8 cellular contexts compared by ENCODE assay signal in genomic region chr6:10404107-10404798, GRCh38. TPM values are rescaled to one million over a fixed set of nuclear protein-coding genes. Genes with fewer than 3 reads are reported as not detected.
A peak's percentile ranks its signal among the peaks of the same experiment; 100 is the strongest.
DNase-seq lines count a peak whose midpoint lies in the region; ATAC-seq and TF ChIP-seq lines count a peak whose summit lies in the region.

No MANE protein-coding gene starts in this region.

- H3K4me2 ChIP-seq in SK-N-SH: peak overlapping the region; percentile 91

- H3K27me3 Mint-ChIP-seq in HFFc6 (ENCODE audit: insufficient read depth): peaks cover 3% of the 10 kb centered on the region

- H3K9me3 ChIP-seq in SK-N-SH (no peaks in the 10 kb centered on the region), upper lobe of left lung (peaks cover 0 to 12% (median 5%) of the 10 kb centered on the region in 4 donors)

- peak; percentile 39 for TF ChIP-seq RAD21 in SK-N-SH (IDR thresholded peaks at IDR 0.05; ENCODE audit: low read length)

- H3K9me3 Mint-ChIP-seq in HFFc6: no peaks in the 10 kb centered on the region
- peaks cover 15 to 20% of the 10 kb centered on the region in 2 donors for H3K9me3 Mint-ChIP-seq in activated naive CD4-positive, alpha-beta T cell treated with anti-CD3 and anti-CD28 coated beads, Interleukin-2, amount 50 U/mL, for 72 hours

- no peaks in the 10 kb centered on the region for H3K79me2 ChIP-seq in SK-N-SH (ENCODE audit: insufficient read depth)

- TF ChIP-seq POLR2A in NB4 (IDR thresholded peaks at IDR 0.05; ENCODE audit: extremely low read depth, insufficient read length): peak; percentile 89
- TF ChIP-seq POLR2A in upper lobe of left lung (IDR thresholded peaks at IDR 0.05): peak in 1 of 4 donors; percentile 41

- H3F3A ChIP-seq in SK-N-SH (replicated peaks; ENCODE audit: insufficient read depth): peaks cover 16% of the 10 kb centered on the region

- no peak overlapping the region for H3K9ac ChIP-seq in SK-N-SH

- H3K27me3 ChIP-seq in SK-N-SH (ENCODE audit: insufficient read depth): peaks cover 44% of the 10 kb centered on the region
- peaks cover 0 to 26% (median 10%) of the 10 kb centered on the region in 4 donors for H3K27me3 ChIP-seq in upper lobe of left lung

- CTCF ChIA-PET in SK-N-SH (lab: Yijun Ruan, JAX): no interaction called here

- H3K4me1 Mint-ChIP-seq in HFFc6 (ENCODE audit: low read depth): peaks cover 86% of the 10 kb centered on the region

- H3K4me3 Mint-ChIP-seq in HFFc6: peak overlapping the region; percentile 99

- ATAC-seq in activated naive CD4-positive, alpha-beta T cell treated with anti-CD3 and anti-CD28 coated beads, Interleukin-2, amount 50 U/mL, for 72 hours: peak; percentile 96 to 97
- ATAC-seq in Right ventricle myocardium inferior (peak; percentile 99), upper lobe of left lung (ENCODE audit: low FRiP score in 2 of 2) (peak; percentile 95 to 99)

- peak overlapping the region; percentile 97 for H2AFZ ChIP-seq in SK-N-SH (ENCODE audit: low read depth)

- peak; percentile 96 for DNase-seq in GM12864 (ENCODE audit: low read depth)
- DNase-seq in HFFc6: peak; percentile 98
- DNase-seq in NB4 (ENCODE audit: low read depth): peak; percentile 99
- DNase-seq in SK-N-SH: peak; percentile 99
- DNase-seq in activated naive CD4-positive, alpha-beta T cell treated with anti-CD3 and anti-CD28 coated beads, Interleukin-2, amount 50 U/mL, for 72 hours (ENCODE audit: low spot score in 2 of 2): peak; percentile 88 to 93
- peak; percentile 92 for DNase-seq in Right ventricle myocardium inferior (ENCODE audit: missing footprints)
- DNase-seq in posterior cingulate gyrus: peak; percentile 69 to 98 (median 80)
- DNase-seq in upper lobe of left lung: peak; percentile 88 to 97

- H3K27ac ChIP-seq in SK-N-SH (ENCODE audit: low read depth in 2 of 2, low read length in 1 of 2) (no peak overlapping the region), upper lobe of left lung (peak overlapping the region in 2 of 4 donors; percentile 60 to 64)

- H3K36me3 ChIP-seq in SK-N-SH (replicated peaks in 1 of 2; ENCODE audit: control insufficient read depth in 1 of 2, insufficient read depth in 2 of 2, low read length in 1 of 2) (no peaks in the 10 kb centered on the region), upper lobe of left lung (no peaks in the 10 kb centered on the region)

- 0% methylated on average over 2 of the region's 87 CpGs for WGBS in SK-N-SH (ENCODE audit: low lambda C conversion rate)
- 4 to 6% methylated on average over 18 to 32 of the region's 87 CpGs for WGBS in upper lobe of left lung, 2 donors

- H3K4me3 ChIP-seq in GM12864 (ENCODE audit: low read depth, low read length) (peak overlapping the region; percentile 79), NB4 (ENCODE audit: low read depth, low read length) (peak overlapping the region; percentile 88), SK-N-SH (ENCODE audit: low read depth in 2 of 2, low read length in 1 of 2) (peak overlapping the region; percentile 64 to 81), upper lobe of left lung (peak overlapping the region; percentile 8 to 59 (median 46))

- TF ChIP-seq EP300 in SK-N-SH (IDR thresholded peaks at IDR 0.05; ENCODE audit: borderline replicate concordance in 1 of 2, low read depth in 1 of 2, low read length in 1 of 2) (no peak), upper lobe of left lung (IDR thresholded peaks at IDR 0.05) (no peak)

- POLR2A ChIA-PET in SK-N-SH (lab: Yijun Ruan, JAX): interaction anchor here (0.6 kb wide), 1 partner anchor 158 kb away, joined by 3 read pairs; no protein-coding TSS in a partner anchor

- no peaks in the 10 kb centered on the region for H4K20me1 ChIP-seq in SK-N-SH (ENCODE audit: insufficient read depth)

- H3K4me1 ChIP-seq in SK-N-SH (ENCODE audit: control insufficient read depth in 1 of 2, insufficient read depth in 2 of 2, low read depth in 1 of 2, low read length in 1 of 2) (peaks cover 5 to 8% of the 10 kb centered on the region in 2 experiments; a peak in 2 of 4 replicates), upper lobe of left lung (peaks cover 9 to 15% (median 13%) of the 10 kb centered on the region in 4 donors)

- H3K36me3 Mint-ChIP-seq in HFFc6 (ENCODE audit: low read depth): peaks cover 88% of the 10 kb centered on the region
- H3K36me3 Mint-ChIP-seq in activated naive CD4-positive, alpha-beta T cell treated with anti-CD3 and anti-CD28 coated beads, Interleukin-2, amount 50 U/mL, for 72 hours: peaks cover 23 to 38% of the 10 kb centered on the region in 2 donors

- intact Hi-C loops in Right ventricle myocardium inferior (cut with DNase I): no loop called here
- intact Hi-C loops in posterior cingulate gyrus (cut with DNase I): no loop called here

- H3K9me2 ChIP-seq in SK-N-SH: no peaks in the 10 kb centered on the region

- peak overlapping the region; percentile 99 for H3K27ac Mint-ChIP-seq in HFFc6
- no peak overlapping the region for H3K27ac Mint-ChIP-seq in activated naive CD4-positive, alpha-beta T cell treated with anti-CD3 and anti-CD28 coated beads, Interleukin-2, amount 50 U/mL, for 72 hours

- TF ChIP-seq CTCF in GM12864 (IDR thresholded peaks at IDR 0.05; ENCODE audit: low read depth, low read length, missing control alignments) (peak; percentile 30), HFFc6 (IDR thresholded peaks at IDR 0.05) (peak; percentile 56), NB4 (IDR thresholded peaks at IDR 0.05; ENCODE audit: low read depth, low read length) (peak; percentile 26), SK-N-SH (IDR thresholded peaks at IDR 0.05) (no peak; the same call in 1 of the 2 replicates), upper lobe of left lung (IDR thresholded peaks at IDR 0.05) (peak in 3 of 6 experiments; percentile 33 to 62 (median 36))

TF ChIP-seq in SK-N-SH, 30 proteins besides CTCF, POLR2A, EP300 and RAD21 (continues in another document):
- 0 out of 2 replicates have a peak, but pooled peaks have one; percentile 15 for TF ChIP-seq POLR2AphosphoS5 (IDR thresholded peaks at IDR 0.05; ENCODE audit: low read depth, low read length)
- TF ChIP-seq RCOR1 (IDR thresholded peaks at IDR 0.05; ENCODE audit: low read length): no peak
- TF ChIP-seq REST (IDR thresholded peaks at IDR 0.05; ENCODE audit: low read depth, low read length): no peak
- TF ChIP-seq USF2 (IDR thresholded peaks at IDR 0.05; ENCODE audit: borderline replicate concordance, low read depth, low read length): no peak
- TF ChIP-seq SMC3 (IDR thresholded peaks at IDR 0.05; ENCODE audit: low read depth, low read length): no peak
- TF ChIP-seq ZBTB33 (IDR thresholded peaks at IDR 0.05; ENCODE audit: borderline replicate concordance, low read depth): no peak
- TF ChIP-seq GABPA (IDR thresholded peaks at IDR 0.05; ENCODE audit: low read depth): peak; percentile 73

RNA-seq across cellular contexts. Expression of gene TFAP2A, which starts 10.6 kb away (rescaled TPM):
- total RNA-seq in HFFc6 (2021; fragmentation: NEBNext Ultra II Directional; extraction: Animal tissue kit (Norgen Biotek cat#: 25700)): 10 to 100 TPM; 64.1 to 89.0 (median 83.8) TPM
- 0.02 and 0.07 TPM in 2 replicates for polyA plus RNA-seq in SK-N-SH (2012; rRNA removed)
- 0.05 TPM in 2 replicates for polyA plus RNA-seq in SK-N-SH (2012; cell fraction: cytosol; rRNA removed)
- 0.07 TPM in 1 of 2 replicates, not detected in the other for polyA plus RNA-seq in SK-N-SH (2012; cell fraction: nucleus; rRNA removed)
- under 1 TPM in 1 of 2 donors, not detected in 1; 0.14 TPM for total RNA-seq in activated naive CD4-positive, alpha-beta T cell treated with anti-CD3 and anti-CD28 coated beads, Interleukin-2, amount 50 U/mL, for 72 hours
- total RNA-seq in Right ventricle myocardium inferior (0.43 TPM), upper lobe of left lung (1 to 10 TPM in 4 of 6 donors, under 1 TPM in 1, not detected in 1; 0.69 to 7.8 (median 1.1) TPM)

Comparison
In these comparisons a context has a peak if more than half of its experiments do, and no peak if none do; other contexts are left out.
1. RNA of gene TFAP2A, which starts 10.6 kb away (total RNA-seq): 64.1 to 89.0 TPM in HFFc6; 0.69 to 7.8 TPM in upper lobe of left lung, 0.43 TPM in Right ventricle myocardium inferior (single experiment) and 0.14 TPM in activated naive CD4-positive, alpha-beta T cell treated with anti-CD3 and anti-CD28 coated beads, Interleukin-2, amount 50 U/mL, for 72 hours; every median in the first group is over 4 times any median in the second.
2. Peak in every context shown above with its lines, with median percentiles within 50 percentile points of each other: DNase-seq, H3K4me3 ChIP-seq and ATAC-seq.